ENCODE assay signal across 8 cellular contexts in genomic region chr5:126600631-126601511, GRCh38. TPM values are rescaled to one million over a fixed set of nuclear protein-coding genes. Genes with fewer than 3 reads are reported as not detected.
DNase-seq lines count a peak whose midpoint lies in the region; ATAC-seq and TF ChIP-seq lines count a peak whose summit lies in the region.

TSS of gene PHAX (plus strand) at chr5:126600947. CDS start at chr5:126600963, 16 bp downstream.

- H3K27ac Mint-ChIP-seq in neural crest cell (ENCODE audit: unreplicated experiment) = peak within 1 kb of the TSS; percentile 99

- DNase-seq in DMS53 treated with DMSO at 0.1 percent for 48 hours (lab: John Stamatoyannopoulos, UW; ENCODE audit: unreplicated experiment) = peak; percentile 71
- DNase-seq in HuH-7 (ENCODE audit: low spot score) = peak; percentile 75
- DNase-seq in RPMI8226 = peak; percentile 89
- peak; percentile 64 for DNase-seq in activated T-helper 9 cell treated with anti-CD3 and anti-CD28 coated beads, Interleukin-2, amount 50 U/mL, for 16 hours (ENCODE audit: low read depth)
- DNase-seq in fibroblast of the conjunctiva (ENCODE audit: low read depth) = peak; percentile 53
- peak; percentile 76 for DNase-seq in neural crest cell (ENCODE audit: low read depth, low spot score)
- DNase-seq in stromal cell of bone marrow (ENCODE audit: low read depth) = peak; percentile 64

- no peaks in the 10 kb centered on the region for H3K9me3 Mint-ChIP-seq in neural crest cell

- peaks cover 36% of the 10 kb centered on the region for H3K4me1 Mint-ChIP-seq in neural crest cell

- H3K4me3 Mint-ChIP-seq in neural crest cell = peak within 1 kb of the TSS; percentile 99

- H3K27me3 Mint-ChIP-seq in neural crest cell (ENCODE audit: low read depth) = no peaks in the 10 kb centered on the region

- peaks cover 7% of the 10 kb centered on the region for H3K36me3 Mint-ChIP-seq in neural crest cell (ENCODE audit: low read depth)

- peak; percentile 64 for TF ChIP-seq CTCF in neural crest cell (conservative IDR thresholded peaks at IDR 0.05)

- ATAC-seq in GM21515 (IDR thresholded peaks at IDR 0.05; ENCODE audit: unreplicated experiment) = peak; percentile 95

RNA-seq across cellular contexts. Expression of gene PHAX, which starts in this region (rescaled TPM):
- 47.2 and 51.4 TPM in 2 replicates for total RNA-seq in neural crest cell

Comparison
In these comparisons a context has a peak if more than half of its experiments do, and no peak if none do; other contexts are left out.
1. Peak in every context shown above with its lines: DNase-seq and ATAC-seq.